ENCODE assay signal across 9 cellular contexts in genomic region chr16:28844226-28844885, GRCh38. TPM values are rescaled to one million over a fixed set of nuclear protein-coding genes. Genes with fewer than 3 reads are reported as not detected.
DNase-seq lines count a peak whose midpoint lies in the region; TF ChIP-seq lines count a peak whose summit lies in the region.
"Had no signal": no experiment of that assay in that cellular context is flagged by ENCODE, and none has a peak within 500 bp of the region (broad histone marks: within the 10 kb centered on the region; RNA-seq: fewer than 3 reads in every experiment).

No MANE protein-coding gene starts in this region.

- TF ChIP-seq CTCF in PC-9 (conservative IDR thresholded peaks at IDR 0.05) (no peak), spleen (IDR thresholded peaks at IDR 0.05 in 8 of 11, conservative IDR thresholded peaks at IDR 0.05 in 3 of 11) (no peak), uterus (IDR thresholded peaks at IDR 0.05) (no peak)

- H3K9me3 ChIP-seq in PC-9 (ENCODE audit: insufficient read depth, low read depth) (no peaks in the 10 kb centered on the region), spleen (no peaks in the 10 kb centered on the region), uterus (no peaks in the 10 kb centered on the region)

- H3K36me3 ChIP-seq in PC-9 (ENCODE audit: low read depth) (peaks cover 20% of the 10 kb centered on the region; the same call in 1 of the 2 replicates), spleen (peaks cover 0 to 47% (median 35%) of the 10 kb centered on the region in 6 donors), uterus (no peaks in the 10 kb centered on the region)

- H3K4me3 Mint-ChIP-seq in activated naive CD4-positive, alpha-beta T cell treated with anti-CD3 and anti-CD28 coated beads, Interleukin-2, amount 10 ng/mL, durations not matched to agents 7 days and 5 days, result peak overlapping the region; percentile 90
- peak overlapping the region; percentile 96 for H3K4me3 Mint-ChIP-seq in dendritic cell treated with granulocyte-macrophage colony-stimulating factor and Interleukin-4, amounts not matched to agents 40 ng/mL and 50 ng/mL, for 4 days

- no peak for DNase-seq in activated naive CD4-positive, alpha-beta T cell treated with anti-CD3 and anti-CD28 coated beads, Interleukin-2, amount 10 ng/mL, durations not matched to agents 7 days and 5 days
- DNase-seq in activated naive CD4-positive, alpha-beta T cell treated with anti-CD3 and anti-CD28 coated beads, Interleukin-2, amount 50 U/mL, for 16 hours, result no peak
- DNase-seq in PC-9 (peak in 1 of 2 experiments; percentile 23), spleen (peak; percentile 63), uterus (no peak), NOMO-1 (lab: John Stamatoyannopoulos, UW; ENCODE audit: unreplicated experiment in 2 of 2) (no peak)
- no peak for DNase-seq in stimulated activated CD4-positive, alpha-beta T cell treated with anti-CD3 and anti-CD28 coated beads, Interleukin-4, amount 100 ng/mL, for 24 hours
- DNase-seq: NCI-H82 had no signal

- CTCF ChIA-PET in activated naive CD4-positive, alpha-beta T cell treated with anti-CD3 and anti-CD28 coated beads, Interleukin-2, amount 10 ng/mL, durations not matched to agents 7 days and 5 days (lab: Charles Lee), result interaction anchor here (1.3 kb wide), 1 partner anchor 101 kb away, joined by 10 read pairs; no protein-coding TSS in a partner anchor
- CTCF ChIA-PET in PC-9 (lab: Charles Lee), result no interaction called here

- peak overlapping the region; percentile 83 for H3K4me2 ChIP-seq in PC-9

- BruUV-seq in PC-9 (replicated peaks; lab: Mats Ljungman, UMichigan), result no TSS peak

- H3K4me3 ChIP-seq in PC-9 (peak overlapping the region; percentile 89; the same call in 1 of the 2 replicates), spleen (peak overlapping the region in 1 of 8 donors; percentile 91), uterus (no peak overlapping the region)

- H3K27me3 ChIP-seq in PC-9 (ENCODE audit: insufficient read depth, low read depth) (no peaks in the 10 kb centered on the region), spleen (replicated peaks in 1 of 7) (no peaks in the 10 kb centered on the region), uterus (no peaks in the 10 kb centered on the region)

- H3K79me2 ChIP-seq in PC-9 (ENCODE audit: low read depth), result peaks cover 33% of the 10 kb centered on the region

- peaks cover 49% of the 10 kb centered on the region for H3F3A ChIP-seq in PC-9 (ENCODE audit: insufficient read depth, low read depth)

- peaks cover 13% of the 10 kb centered on the region for H4K20me1 ChIP-seq in PC-9 (ENCODE audit: insufficient read depth)

- peaks cover 42% of the 10 kb centered on the region for H3K36me3 Mint-ChIP-seq in activated naive CD4-positive, alpha-beta T cell treated with anti-CD3 and anti-CD28 coated beads, Interleukin-2, amount 10 ng/mL, durations not matched to agents 7 days and 5 days
- peaks cover 59% of the 10 kb centered on the region for H3K36me3 Mint-ChIP-seq in dendritic cell treated with granulocyte-macrophage colony-stimulating factor and Interleukin-4, amounts not matched to agents 40 ng/mL and 50 ng/mL, for 4 days (ENCODE audit: low read depth)

- POLR2A ChIA-PET in PC-9 (lab: Charles Lee; ENCODE audit: unreplicated experiment), result no interaction called here

- 88 to 93% (median 92%) methylated on average over 19 of the region's 19 CpGs for WGBS in spleen, 5 donors

- TF ChIP-seq POLR2A in spleen (IDR thresholded peaks at IDR 0.05) (no peak), uterus (IDR thresholded peaks at IDR 0.05) (no peak)

- no peaks in the 10 kb centered on the region for H3K27me3 Mint-ChIP-seq in activated naive CD4-positive, alpha-beta T cell treated with anti-CD3 and anti-CD28 coated beads, Interleukin-2, amount 10 ng/mL, durations not matched to agents 7 days and 5 days
- H3K27me3 Mint-ChIP-seq in dendritic cell treated with granulocyte-macrophage colony-stimulating factor and Interleukin-4, amounts not matched to agents 40 ng/mL and 50 ng/mL, for 4 days, result no peaks in the 10 kb centered on the region

- H3K9me3 Mint-ChIP-seq in activated naive CD4-positive, alpha-beta T cell treated with anti-CD3 and anti-CD28 coated beads, Interleukin-2, amount 10 ng/mL, durations not matched to agents 7 days and 5 days, result no peaks in the 10 kb centered on the region
- H3K9me3 Mint-ChIP-seq in dendritic cell treated with granulocyte-macrophage colony-stimulating factor and Interleukin-4, amounts not matched to agents 40 ng/mL and 50 ng/mL, for 4 days, result no peaks in the 10 kb centered on the region

- intact Hi-C loops in PC-9 (cut with micrococcal nuclease; ENCODE audit: unreplicated experiment) (no loop called here), spleen (cut with DNase I; ENCODE audit: low total_unique reads) (no loop called here), uterus (cut with DNase I; ENCODE audit: low total_unique reads) (no loop called here)
- intact Hi-C loops in dendritic cell treated with granulocyte-macrophage colony-stimulating factor and Interleukin-4, amounts not matched to agents 40 ng/mL and 50 ng/mL, for 4 days (cut with micrococcal nuclease), result no loop called here

- peak overlapping the region; percentile 45 for H3K27ac Mint-ChIP-seq in activated naive CD4-positive, alpha-beta T cell treated with anti-CD3 and anti-CD28 coated beads, Interleukin-2, amount 10 ng/mL, durations not matched to agents 7 days and 5 days
- peak overlapping the region; percentile 96 for H3K27ac Mint-ChIP-seq in dendritic cell treated with granulocyte-macrophage colony-stimulating factor and Interleukin-4, amounts not matched to agents 40 ng/mL and 50 ng/mL, for 4 days

- H3K4me1 Mint-ChIP-seq in activated naive CD4-positive, alpha-beta T cell treated with anti-CD3 and anti-CD28 coated beads, Interleukin-2, amount 10 ng/mL, durations not matched to agents 7 days and 5 days, result peaks cover 32% of the 10 kb centered on the region
- H3K4me1 Mint-ChIP-seq in dendritic cell treated with granulocyte-macrophage colony-stimulating factor and Interleukin-4, amounts not matched to agents 40 ng/mL and 50 ng/mL, for 4 days (ENCODE audit: low read depth), result peaks cover 39% of the 10 kb centered on the region

- H2AFZ ChIP-seq in PC-9, result no peak overlapping the region

- H3K4me1 ChIP-seq in PC-9 (replicated peaks; ENCODE audit: insufficient read depth) (peaks cover 8% of the 10 kb centered on the region), spleen (peaks cover 19 to 45% (median 33%) of the 10 kb centered on the region in 6 donors), uterus (peaks cover 3 to 7% of the 10 kb centered on the region in 2 donors)

- H3K27ac ChIP-seq in PC-9, result no peak overlapping the region
- no peak overlapping the region for H3K27ac ChIP-seq in spleen
- no peak overlapping the region for H3K27ac ChIP-seq in uterus

- no peaks in the 10 kb centered on the region for H3K9me2 ChIP-seq in PC-9 (ENCODE audit: insufficient read depth)

RNA-seq across cellular contexts. Expression of gene TUFM, which starts 1.8 kb away (rescaled TPM):
- total RNA-seq in PC-9 (2021) (342 and 448 TPM in 2 replicates), spleen (100 to 1,000 TPM in 5 of 7 donors, 10 to 100 TPM in 2; 76.3 to 136 (median 103) TPM), uterus (10 to 100 TPM; 48.3 to 92.9 (median 61.6) TPM)
- 100 to 1,000 TPM; 182 to 194 (median 190) TPM for polyA plus RNA-seq in spleen

RNA-seq across cellular contexts. Expression of gene SH2B1, which starts 19.3 kb away (rescaled TPM):
- total RNA-seq in PC-9 (2021) (105 and 110 TPM in 2 replicates), spleen (10 to 100 TPM; 25.9 to 70.7 (median 60.7) TPM), uterus (10 to 100 TPM in 3 of 4 donors, 1 to 10 TPM in 1; 9.1 to 63.3 (median 21.4) TPM)
- 10 to 100 TPM; 28.1 to 60.8 (median 42.7) TPM for polyA plus RNA-seq in spleen

RNA-seq across cellular contexts. Expression of gene ATXN2L, which starts 21.6 kb away (rescaled TPM):
- total RNA-seq in PC-9 (2021) (298 and 356 TPM in 2 replicates), spleen (100 to 1,000 TPM; 113 to 179 (median 161) TPM), uterus (100 to 1,000 TPM in 1 of 4 donors, 10 to 100 TPM in 2, 1 to 10 TPM in 1; 7.2 to 130 (median 35.0) TPM)
- polyA plus RNA-seq in spleen, result 10 to 100 TPM; 43.8 to 85.8 (median 61.9) TPM

RNA-seq across cellular contexts. Expression of gene ATP2A1, which starts 33.9 kb away (rescaled TPM):
- 8.3 and 10.7 TPM in 2 replicates for total RNA-seq in PC-9 (2021)
- total RNA-seq in spleen, result 1 to 10 TPM in 2 of 7 donors, under 1 TPM in 3, not detected in 2; 0.26 to 1.5 (median 0.82) TPM
- polyA plus RNA-seq in spleen, result under 1 TPM; 0.33 to 0.46 (median 0.42) TPM
- 1 to 10 TPM in 1 of 4 donors, not detected in 3; 1.6 TPM for total RNA-seq in uterus
